27 cellular contexts compared by ENCODE assay signal in genomic region chr3:184389384-184389783, GRCh38. TPM values are rescaled to one million over a fixed set of nuclear protein-coding genes. Genes with fewer than 3 reads are reported as not detected.
"Had no signal": no experiment of that assay in that cellular context is flagged by ENCODE, and none has a peak within 500 bp of the region (broad histone marks: within the 10 kb centered on the region; RNA-seq: fewer than 3 reads in every experiment).

No MANE protein-coding gene starts in this region.

- H3K9me3 ChIP-seq: esophagus muscularis mucosa, gastroesophageal sphincter, heart left ventricle, left lung, right lobe of liver, stomach, thyroid gland, vagina had no signal

- H3K36me3 Mint-ChIP-seq: naive thymus-derived CD8-positive, alpha-beta T cell had no signal

- H3K27ac Mint-ChIP-seq: progenitor cell of endocrine pancreas had no signal

- H3K9ac ChIP-seq: parathyroid adenoma had no signal

- H3K4me3 ChIP-seq: dorsolateral prefrontal cortex, esophagus muscularis mucosa, gastroesophageal sphincter, heart left ventricle, hepatocyte, left lung, right lobe of liver, stomach, thyroid gland, vagina had no signal

- H3K9me3 Mint-ChIP-seq: naive thymus-derived CD8-positive, alpha-beta T cell had no signal

- H3K4me1 ChIP-seq: esophagus muscularis mucosa, foreskin keratinocyte, gastroesophageal sphincter, heart left ventricle, left lung, parathyroid adenoma, right lobe of liver, stomach, thyroid gland, vagina had no signal

- H3K27ac ChIP-seq: dorsolateral prefrontal cortex, esophagus muscularis mucosa, foreskin keratinocyte, gastroesophageal sphincter, heart left ventricle, hepatocyte, left lung, parathyroid adenoma, right lobe of liver, stomach, thyroid gland had no signal

- H3K36me3 ChIP-seq: left lung, thyroid gland had no signal

- H2AFZ ChIP-seq: hepatocyte, parathyroid adenoma had no signal

- H3K79me2 ChIP-seq: hepatocyte, parathyroid adenoma had no signal

- H3K27me3 ChIP-seq: dorsolateral prefrontal cortex, hepatocyte, right lobe of liver, thyroid gland, vagina had no signal

- DNase-seq: effector CD4-positive, alpha-beta T cell; foreskin keratinocyte; heart left ventricle; kidney; mammary epithelial cell; naive thymus-derived CD8-positive, alpha-beta T cell; small intestine; stimulated activated CD4-positive, alpha-beta T cell treated with anti-CD3 and anti-CD28 coated beads, Interleukin-15, amount 100 ng/mL, for 24 hours; stimulated activated CD4-positive, alpha-beta T cell treated with anti-CD3 and anti-CD28 coated beads, Interleukin-2, amount 100 ng/mL, for 48 hours; stimulated activated naive CD4-positive, alpha-beta T cell; stomach; thyroid gland; trophoblast cell had no signal

- ATAC-seq: foreskin keratinocyte; gastroesophageal sphincter; heart left ventricle; left lung; naive thymus-derived CD8-positive, alpha-beta T cell had no signal

- H3K4me2 ChIP-seq: hepatocyte had no signal

- H3K4me3 Mint-ChIP-seq: naive thymus-derived CD8-positive, alpha-beta T cell had no signal

- FAIRE-seq: colon, endothelial cell of umbilical vein, kidney, small intestine had no signal

RNA-seq across cellular contexts. Expression of gene CHRD, which starts 9.5 kb away (rescaled TPM):
- total RNA-seq: epithelial cell of proximal tubule; foreskin keratinocyte; mammary epithelial cell; naive thymus-derived CD8-positive, alpha-beta T cell had no signal
- polyA plus RNA-seq: foreskin keratinocyte; mammary epithelial cell; naive thymus-derived CD8-positive, alpha-beta T cell had no signal

RNA-seq across cellular contexts. Expression of gene THPO, which starts 11.4 kb away (rescaled TPM):
- total RNA-seq: endothelial cell of umbilical vein; epithelial cell of proximal tubule; foreskin keratinocyte; mammary epithelial cell; myocyte; naive thymus-derived CD8-positive, alpha-beta T cell; osteoblast; stomach had no signal
- polyA plus RNA-seq: foreskin keratinocyte; mammary epithelial cell; naive thymus-derived CD8-positive, alpha-beta T cell had no signal
